Comparison of ENCODE assay signal across 25 cellular contexts in the genomic region with DNA sequence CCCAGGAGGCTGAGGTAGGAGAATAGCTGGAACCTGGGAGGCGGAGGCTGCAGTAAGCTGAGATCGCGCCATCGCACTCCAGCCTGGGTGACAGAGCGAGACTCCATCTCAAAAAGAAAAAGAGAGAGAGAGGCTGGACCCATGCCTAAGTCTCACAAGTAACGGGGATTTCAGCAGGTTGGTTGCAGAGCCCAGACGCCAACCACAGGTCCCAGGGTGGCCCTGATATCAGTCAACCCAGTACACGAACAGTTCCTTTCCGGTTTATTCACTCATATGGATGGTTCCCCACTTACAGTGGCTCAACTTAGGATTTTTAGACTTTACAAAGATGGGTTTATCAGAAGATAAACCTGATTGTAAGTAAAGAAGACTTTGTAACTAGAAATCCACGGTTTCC. TPM values are rescaled to one million over a fixed set of nuclear protein-coding genes. Genes with fewer than 3 reads are reported as not detected.
A peak's percentile ranks its signal among the peaks of the same experiment; 100 is the strongest.
DNase-seq lines count a peak whose midpoint lies in the region; ATAC-seq, FAIRE-seq and TF ChIP-seq lines count a peak whose summit lies in the region.
"Had no signal": no experiment of that assay in that cellular context is flagged by ENCODE, and none has a peak within 500 bp of the region (broad histone marks: within the 10 kb centered on the region; RNA-seq: fewer than 3 reads in every experiment).

No MANE protein-coding gene starts in this region.

- H2AFZ ChIP-seq in PC-3 (ENCODE audit: low read length) (no peak overlapping the region), GM12878 (ENCODE audit: control insufficient read depth, low read depth, low read length) (no peak overlapping the region)
- H2AFZ ChIP-seq: GM23248 had no signal

- peaks cover 7% of the 10 kb centered on the region for H3K36me3 Mint-ChIP-seq in MCF 10A (ENCODE audit: insufficient read depth, unreplicated experiment)
- no peaks in the 10 kb centered on the region for H3K36me3 Mint-ChIP-seq in activated naive CD4-positive, alpha-beta T cell treated with anti-CD3 and anti-CD28 coated beads, Interleukin-2, amount 50 U/mL, for 72 hours

- CTCF ChIA-PET in MCF 10A (lab: Yijun Ruan, JAX) (interaction anchor here (0.7 to 1.7 kb wide), 3 partner anchors 43 to 1504 kb away, joined by 3 to 5 read pairs (median 3); no protein-coding TSS in a partner anchor), PC-3 (lab: Charles Lee) (interaction anchor here (0.6 kb wide), 1 partner anchor 80 kb away, joined by 3 read pairs; no protein-coding TSS in a partner anchor), GM12878 (lab: Yijun Ruan, JAX) (interaction anchor here (0.9 to 11.8 kb wide), 3 partner anchors 50 to 167 kb away, joined by 3 to 562 read pairs (median 3); no protein-coding TSS in a partner anchor)

- POLR2A ChIA-PET in MCF 10A (lab: Yijun Ruan, JAX), result interaction anchor here (1.1 to 2.3 kb wide), 5 partner anchors 8 to 95 kb away, joined by 3 to 13 read pairs (median 3); no protein-coding TSS in a partner anchor
- POLR2A ChIA-PET in PC-3 (lab: Charles Lee; ENCODE audit: unreplicated experiment), result no interaction called here
- POLR2A ChIA-PET in GM12878 (lab: Charles Lee), result interaction anchor here (1.1 kb wide), 1 partner anchor 20 kb away, joined by 3 read pairs; no protein-coding TSS in a partner anchor

- DNase-seq in MCF 10A (ENCODE audit: unreplicated experiment), result no peak
- no peak for DNase-seq in breast epithelium (ENCODE audit: low spot score in 2 of 2)
- no peak for DNase-seq in PC-3
- peak; percentile 34 for DNase-seq in GM12878 (ENCODE audit: low read depth, low spot score)
- DNase-seq in T-helper 2 cell, result no peak
- DNase-seq in NCI-H146 (lab: John Stamatoyannopoulos, UW), result no peak
- no peak for DNase-seq in activated naive CD4-positive, alpha-beta T cell treated with anti-CD3 and anti-CD28 coated beads, Interleukin-2, amount 50 U/mL, for 72 hours (ENCODE audit: low spot score in 2 of 2)
- DNase-seq: 8988T; CD4-positive, alpha-beta memory T cell; COR-L47; GM23248; H7; Kasumi-1; MV-4-11; NCI-H1105; NCI-H1436 treated with DMSO at 0.1 percent for 48 hours; NCI-H1930; NCI-H2107; NCI-H446; NCI-H524 treated with DMSO at 0.1 percent for 48 hours; NCI-H774; RPMI8226; SHP77 treated with DMSO at 0.1 percent for 48 hours had no signal

- SMC1A ChIA-PET in GM12878 (lab: Charles Lee; ENCODE audit: uncharacterized antibody, unreplicated experiment), result interaction anchor here (2.0 to 12.4 kb wide), 2 partner anchors 84 to 168 kb away, joined by 9 to 428 read pairs; no protein-coding TSS in a partner anchor

- H3K9me3 ChIP-seq in breast epithelium (no peaks in the 10 kb centered on the region), PC-3 (ENCODE audit: low read length) (no peaks in the 10 kb centered on the region), GM12878 (replicated peaks; ENCODE audit: control insufficient read depth, insufficient read depth, low read length) (no peaks in the 10 kb centered on the region)

- FAIRE-seq in GM12878 (lab: Jason Lieb, UNC), result no peak
- FAIRE-seq: HepG2 had no signal

- H3K9ac ChIP-seq in PC-3 (ENCODE audit: low read length) (no peak overlapping the region), GM12878 (ENCODE audit: control insufficient read depth, insufficient read depth, low read length) (no peak overlapping the region)
- H3K9ac ChIP-seq: GM23248 had no signal

- H3K27ac ChIP-seq in breast epithelium, result no peak overlapping the region
- H3K27ac ChIP-seq in PC-3 (ENCODE audit: low read length), result 0 out of 2 replicates have a peak overlapping the region, but pooled peaks have one; percentile 1
- peak overlapping the region; percentile 22; the same call in 1 of the 2 replicates for H3K27ac ChIP-seq in GM12878 (ENCODE audit: control insufficient read depth, insufficient read depth)
- H3K27ac ChIP-seq: GM23248 had no signal

- H3K4me1 ChIP-seq in breast epithelium (no peaks in the 10 kb centered on the region), PC-3 (ENCODE audit: insufficient read depth, low read length) (peaks cover 19% of the 10 kb centered on the region), GM12878 (ENCODE audit: control insufficient read depth, insufficient read depth, low read length) (peaks cover 42% of the 10 kb centered on the region)

- no peak for TF ChIP-seq RAD21 in GM12878 (IDR thresholded peaks at IDR 0.05; ENCODE audit: insufficient read depth, low read depth, low read length)

- no peaks in the 10 kb centered on the region for H3K9me2 ChIP-seq in PC-3 (replicated peaks; ENCODE audit: low read length)

- TF ChIP-seq EP300 in GM12878 (IDR thresholded peaks at IDR 0.05; ENCODE audit: borderline replicate concordance in 1 of 2, control insufficient read depth in 1 of 2, low read depth in 2 of 2, low read length in 2 of 2), result no peak

- H4K20me1 ChIP-seq in PC-3 (ENCODE audit: low read length) (0 out of 2 replicates have a peak, but pooled peaks cover 8% of the 10 kb centered on the region), GM12878 (ENCODE audit: control insufficient read depth, insufficient read depth) (no peaks in the 10 kb centered on the region)

- H3K27ac Mint-ChIP-seq in MCF 10A (ENCODE audit: low read depth, unreplicated experiment), result peak overlapping the region; percentile 35
- H3K27ac Mint-ChIP-seq in activated naive CD4-positive, alpha-beta T cell treated with anti-CD3 and anti-CD28 coated beads, Interleukin-2, amount 50 U/mL, for 72 hours, result no peak overlapping the region
- H3K27ac Mint-ChIP-seq: CD4-positive, alpha-beta memory T cell had no signal

- no peaks in the 10 kb centered on the region for H3K9me3 Mint-ChIP-seq in MCF 10A (ENCODE audit: unreplicated experiment)
- no peaks in the 10 kb centered on the region for H3K9me3 Mint-ChIP-seq in activated naive CD4-positive, alpha-beta T cell treated with anti-CD3 and anti-CD28 coated beads, Interleukin-2, amount 50 U/mL, for 72 hours
- H3K9me3 Mint-ChIP-seq: CD4-positive, alpha-beta memory T cell had no signal

- no peaks in the 10 kb centered on the region for H3K27me3 ChIP-seq in breast epithelium
- H3K27me3 ChIP-seq in PC-3 (ENCODE audit: low read length), result no peaks in the 10 kb centered on the region
- H3K27me3 ChIP-seq in GM12878 (replicated peaks in 1 of 2; ENCODE audit: control insufficient read depth in 2 of 2, insufficient read depth in 2 of 2, low read length in 1 of 2), result no peaks in the 10 kb centered on the region

- H3F3A ChIP-seq in PC-3 (ENCODE audit: low read length, unreplicated experiment), result no peaks in the 10 kb centered on the region

- in situ Hi-C loops in GM12878 (cut with MboI), result no loop called here

- TF ChIP-seq CTCF in MCF 10A (IDR thresholded peaks at IDR 0.05; ENCODE audit: unreplicated experiment) (no peak), breast epithelium (IDR thresholded peaks at IDR 0.05) (no peak), PC-3 (conservative IDR thresholded peaks at IDR 0.05; ENCODE audit: low read depth, low read length) (no peak), GM12878 (IDR thresholded peaks at IDR 0.05 in 2 of 3, conservative IDR thresholded peaks at IDR 0.05 in 1 of 3; ENCODE audit: control insufficient read depth in 2 of 3, extremely low read depth in 1 of 3, insufficient read depth in 1 of 3, low read depth in 3 of 3, low read length in 3 of 3) (no peak)

- H3K4me2 ChIP-seq in PC-3 (ENCODE audit: low read length), result no peak overlapping the region; the same call in 1 of the 2 replicates
- H3K4me2 ChIP-seq in GM12878 (ENCODE audit: control insufficient read depth, insufficient read depth), result 0 out of 2 replicates have a peak overlapping the region, but pooled peaks have one; percentile 20

- RAD21 ChIA-PET in GM12878 (lab: Charles Lee; ENCODE audit: unreplicated experiment), result interaction anchor here (0.8 to 1.7 kb wide), 4 partner anchors 78 to 154 kb away, joined by 3 to 8 read pairs (median 5); no protein-coding TSS in a partner anchor

- H3K4me1 Mint-ChIP-seq in MCF 10A (ENCODE audit: insufficient read depth, unreplicated experiment), result no peaks in the 10 kb centered on the region

- intact Hi-C loops in MCF 10A (cut with micrococcal nuclease), result loop anchor here (5.0 kb wide), 1 partner anchor 156 kb away; no protein-coding TSS in a partner anchor
- intact Hi-C loops in breast epithelium (cut with DNase I; ENCODE audit: low total_unique reads), result loop anchor here (10.0 kb wide), 1 partner anchor 82 kb away; no protein-coding TSS in a partner anchor
- intact Hi-C loops in PC-3 (cut with micrococcal nuclease), result loop anchor here (2.0 to 10.0 kb wide), 3 partner anchors 16 to 362 kb away; partner anchors contain the start of gene CTNNBIP1
- intact Hi-C loops in GM12878 (cut with micrococcal nuclease; ENCODE audit: unreplicated experiment), result loop anchor here (5.0 to 10.0 kb wide), 2 partner anchors 156 to 252 kb away; partner anchors contain the start of gene UBE4B

- H3K4me3 Mint-ChIP-seq in MCF 10A (ENCODE audit: unreplicated experiment), result no peak overlapping the region
- H3K4me3 Mint-ChIP-seq: CD4-positive, alpha-beta memory T cell had no signal

- no peaks in the 10 kb centered on the region for H3K27me3 Mint-ChIP-seq in MCF 10A (ENCODE audit: insufficient read depth, unreplicated experiment)
- H3K27me3 Mint-ChIP-seq: CD4-positive, alpha-beta memory T cell had no signal

- peaks cover 93% of the 10 kb centered on the region for H3K79me2 ChIP-seq in PC-3 (ENCODE audit: low read length)
- H3K79me2 ChIP-seq in GM12878 (ENCODE audit: control insufficient read depth, insufficient read depth, low read length), result peaks cover 40% of the 10 kb centered on the region

- H3K36me3 ChIP-seq in breast epithelium (no peaks in the 10 kb centered on the region), PC-3 (ENCODE audit: low read depth, low read length) (no peaks in the 10 kb centered on the region; the same call in 1 of the 2 replicates), GM12878 (ENCODE audit: control insufficient read depth in 2 of 2, insufficient read depth in 2 of 2, low read length in 1 of 2) (no peaks in the 10 kb centered on the region)

- TF ChIP-seq POLR2A in breast epithelium (IDR thresholded peaks at IDR 0.05), result no peak
- no peak for TF ChIP-seq POLR2A in GM12878 (IDR thresholded peaks at IDR 0.05; ENCODE audit: low read depth, low read length)

- no peak overlapping the region for H3K4me3 ChIP-seq in breast epithelium
- no peak overlapping the region for H3K4me3 ChIP-seq in PC-3 (ENCODE audit: low read length)
- no peak overlapping the region for H3K4me3 ChIP-seq in GM12878
- H3K4me3 ChIP-seq: GM23248 had no signal

- ATAC-seq in PC-3 (peak; percentile 9), GM12878 (peak; percentile 67), GM21367 (IDR thresholded peaks at IDR 0.05; ENCODE audit: unreplicated experiment) (no peak)
- ATAC-seq in activated naive CD4-positive, alpha-beta T cell treated with anti-CD3 and anti-CD28 coated beads, Interleukin-2, amount 50 U/mL, for 72 hours, result no peak
- ATAC-seq: HepG2 had no signal

- BruUV-seq in MCF 10A (replicated peaks; lab: Mats Ljungman, UMichigan) (no TSS peak), PC-3 (replicated peaks; lab: Mats Ljungman, UMichigan) (no TSS peak), GM12878 (replicated peaks; lab: Mats Ljungman, UMichigan) (no TSS peak)

- 40% methylated on average over 9 of the region's 10 CpGs for WGBS in GM12878 (ENCODE audit: insufficient coverage, insufficient replicate concordance, low lambda C conversion rate, missing lambda C conversion rate)

RNA-seq across cellular contexts. Expression of gene CLSTN1, which starts 40.9 kb away (rescaled TPM):
- total RNA-seq in MCF 10A (2022) (98.5 and 106 TPM in 2 replicates), breast epithelium (10 to 100 TPM; 25.4 to 47.5 (median 42.3) TPM), PC-3 (2014; rRNA removed) (98.3 and 117 TPM in 2 replicates), GM12878 (2014; rRNA removed) (24.9 and 32.3 TPM in 2 replicates), GM12878 (2014; rRNA removed; fragmentation: Illumina TruSeq; extraction: Trizol) (18.4 and 21.5 TPM in 2 replicates), GM12878 (2021) (63.2 and 64.4 TPM in 2 replicates)
- total RNA-seq in GM12878 (2013; cell fraction: nucleolus; rRNA removed), result 36.4 and 44.3 TPM in 2 replicates
- 22.3 TPM for polyA plus RNA-seq in GM12878 (2011; ENCODE audit: low read depth)
- polyA plus RNA-seq in GM12878 (2011; rRNA removed) (7.0 and 11.7 TPM in 2 replicates), GM12878 (2014; fragmentation: Illumina TruSeq; extraction: Trizol) (31.3 and 37.6 TPM in 2 replicates), GM12878 (2014; fragmentation: Nextera tagmentation; extraction: Ambion mirVana) (1 to 10 TPM; 2.7 to 5.6 TPM), GM12878 (2014; rRNA removed) (29.5 and 32.0 TPM in 2 replicates), GM12878 (2016; fragmentation: Nextera tagmentation; extraction: Ambion mirVana) (10 to 100 TPM in 1 of 2 experiments, 1 to 10 TPM in 1; 6.5 to 24.9 TPM)
- polyA plus RNA-seq in GM12878 (2011; cell fraction: cytosol; rRNA removed), result 18.3 and 21.7 TPM in 2 replicates
- polyA plus RNA-seq in GM12878 (2011; cell fraction: nucleus; rRNA removed), result 25.4 and 32.6 TPM in 2 replicates
- polyA plus RNA-seq in GM12878 (2012), result 46.2 and 49.9 TPM in 2 replicates
- 14.1 and 17.1 TPM in 2 replicates for polyA minus RNA-seq in GM12878 (2011; rRNA and poly(A)+ RNA removed)
- 16.7 and 19.6 TPM in 2 replicates for polyA minus RNA-seq in GM12878 (2011; cell fraction: cytosol; rRNA and poly(A)+ RNA removed)
- 6.3 and 11.1 TPM in 2 replicates for polyA minus RNA-seq in GM12878 (2011; cell fraction: nucleus; rRNA and poly(A)+ RNA removed)
- total RNA-seq in activated naive CD4-positive, alpha-beta T cell treated with anti-CD3 and anti-CD28 coated beads, Interleukin-2, amount 50 U/mL, for 72 hours, result 10 to 100 TPM; 15.6 to 43.3 TPM

Comparison
In these comparisons a context has a peak if more than half of its experiments do, and no peak if none do; other contexts are left out.
1. H3K27ac ChIP-seq: peak in PC-3 (single experiment) and GM12878 (single experiment); none in breast epithelium (0 of 2).
2. ATAC-seq: peak in PC-3 (single experiment) and GM12878 (single experiment); none in GM21367 (single experiment) and activated naive CD4-positive, alpha-beta T cell treated with anti-CD3 and anti-CD28 coated beads, Interleukin-2, amount 50 U/mL, for 72 hours (0 of 2).